Comparison of ENCODE assay signal across 1 cellular context in genomic region chr1:7278827-7279752, GRCh38.
TF ChIP-seq lines count a peak whose summit lies in the region.

No MANE protein-coding gene starts in this region.

TF ChIP-seq in H1, 55 proteins besides CTCF, POLR2A, EP300 and RAD21:
- TF ChIP-seq, protein P1, sequence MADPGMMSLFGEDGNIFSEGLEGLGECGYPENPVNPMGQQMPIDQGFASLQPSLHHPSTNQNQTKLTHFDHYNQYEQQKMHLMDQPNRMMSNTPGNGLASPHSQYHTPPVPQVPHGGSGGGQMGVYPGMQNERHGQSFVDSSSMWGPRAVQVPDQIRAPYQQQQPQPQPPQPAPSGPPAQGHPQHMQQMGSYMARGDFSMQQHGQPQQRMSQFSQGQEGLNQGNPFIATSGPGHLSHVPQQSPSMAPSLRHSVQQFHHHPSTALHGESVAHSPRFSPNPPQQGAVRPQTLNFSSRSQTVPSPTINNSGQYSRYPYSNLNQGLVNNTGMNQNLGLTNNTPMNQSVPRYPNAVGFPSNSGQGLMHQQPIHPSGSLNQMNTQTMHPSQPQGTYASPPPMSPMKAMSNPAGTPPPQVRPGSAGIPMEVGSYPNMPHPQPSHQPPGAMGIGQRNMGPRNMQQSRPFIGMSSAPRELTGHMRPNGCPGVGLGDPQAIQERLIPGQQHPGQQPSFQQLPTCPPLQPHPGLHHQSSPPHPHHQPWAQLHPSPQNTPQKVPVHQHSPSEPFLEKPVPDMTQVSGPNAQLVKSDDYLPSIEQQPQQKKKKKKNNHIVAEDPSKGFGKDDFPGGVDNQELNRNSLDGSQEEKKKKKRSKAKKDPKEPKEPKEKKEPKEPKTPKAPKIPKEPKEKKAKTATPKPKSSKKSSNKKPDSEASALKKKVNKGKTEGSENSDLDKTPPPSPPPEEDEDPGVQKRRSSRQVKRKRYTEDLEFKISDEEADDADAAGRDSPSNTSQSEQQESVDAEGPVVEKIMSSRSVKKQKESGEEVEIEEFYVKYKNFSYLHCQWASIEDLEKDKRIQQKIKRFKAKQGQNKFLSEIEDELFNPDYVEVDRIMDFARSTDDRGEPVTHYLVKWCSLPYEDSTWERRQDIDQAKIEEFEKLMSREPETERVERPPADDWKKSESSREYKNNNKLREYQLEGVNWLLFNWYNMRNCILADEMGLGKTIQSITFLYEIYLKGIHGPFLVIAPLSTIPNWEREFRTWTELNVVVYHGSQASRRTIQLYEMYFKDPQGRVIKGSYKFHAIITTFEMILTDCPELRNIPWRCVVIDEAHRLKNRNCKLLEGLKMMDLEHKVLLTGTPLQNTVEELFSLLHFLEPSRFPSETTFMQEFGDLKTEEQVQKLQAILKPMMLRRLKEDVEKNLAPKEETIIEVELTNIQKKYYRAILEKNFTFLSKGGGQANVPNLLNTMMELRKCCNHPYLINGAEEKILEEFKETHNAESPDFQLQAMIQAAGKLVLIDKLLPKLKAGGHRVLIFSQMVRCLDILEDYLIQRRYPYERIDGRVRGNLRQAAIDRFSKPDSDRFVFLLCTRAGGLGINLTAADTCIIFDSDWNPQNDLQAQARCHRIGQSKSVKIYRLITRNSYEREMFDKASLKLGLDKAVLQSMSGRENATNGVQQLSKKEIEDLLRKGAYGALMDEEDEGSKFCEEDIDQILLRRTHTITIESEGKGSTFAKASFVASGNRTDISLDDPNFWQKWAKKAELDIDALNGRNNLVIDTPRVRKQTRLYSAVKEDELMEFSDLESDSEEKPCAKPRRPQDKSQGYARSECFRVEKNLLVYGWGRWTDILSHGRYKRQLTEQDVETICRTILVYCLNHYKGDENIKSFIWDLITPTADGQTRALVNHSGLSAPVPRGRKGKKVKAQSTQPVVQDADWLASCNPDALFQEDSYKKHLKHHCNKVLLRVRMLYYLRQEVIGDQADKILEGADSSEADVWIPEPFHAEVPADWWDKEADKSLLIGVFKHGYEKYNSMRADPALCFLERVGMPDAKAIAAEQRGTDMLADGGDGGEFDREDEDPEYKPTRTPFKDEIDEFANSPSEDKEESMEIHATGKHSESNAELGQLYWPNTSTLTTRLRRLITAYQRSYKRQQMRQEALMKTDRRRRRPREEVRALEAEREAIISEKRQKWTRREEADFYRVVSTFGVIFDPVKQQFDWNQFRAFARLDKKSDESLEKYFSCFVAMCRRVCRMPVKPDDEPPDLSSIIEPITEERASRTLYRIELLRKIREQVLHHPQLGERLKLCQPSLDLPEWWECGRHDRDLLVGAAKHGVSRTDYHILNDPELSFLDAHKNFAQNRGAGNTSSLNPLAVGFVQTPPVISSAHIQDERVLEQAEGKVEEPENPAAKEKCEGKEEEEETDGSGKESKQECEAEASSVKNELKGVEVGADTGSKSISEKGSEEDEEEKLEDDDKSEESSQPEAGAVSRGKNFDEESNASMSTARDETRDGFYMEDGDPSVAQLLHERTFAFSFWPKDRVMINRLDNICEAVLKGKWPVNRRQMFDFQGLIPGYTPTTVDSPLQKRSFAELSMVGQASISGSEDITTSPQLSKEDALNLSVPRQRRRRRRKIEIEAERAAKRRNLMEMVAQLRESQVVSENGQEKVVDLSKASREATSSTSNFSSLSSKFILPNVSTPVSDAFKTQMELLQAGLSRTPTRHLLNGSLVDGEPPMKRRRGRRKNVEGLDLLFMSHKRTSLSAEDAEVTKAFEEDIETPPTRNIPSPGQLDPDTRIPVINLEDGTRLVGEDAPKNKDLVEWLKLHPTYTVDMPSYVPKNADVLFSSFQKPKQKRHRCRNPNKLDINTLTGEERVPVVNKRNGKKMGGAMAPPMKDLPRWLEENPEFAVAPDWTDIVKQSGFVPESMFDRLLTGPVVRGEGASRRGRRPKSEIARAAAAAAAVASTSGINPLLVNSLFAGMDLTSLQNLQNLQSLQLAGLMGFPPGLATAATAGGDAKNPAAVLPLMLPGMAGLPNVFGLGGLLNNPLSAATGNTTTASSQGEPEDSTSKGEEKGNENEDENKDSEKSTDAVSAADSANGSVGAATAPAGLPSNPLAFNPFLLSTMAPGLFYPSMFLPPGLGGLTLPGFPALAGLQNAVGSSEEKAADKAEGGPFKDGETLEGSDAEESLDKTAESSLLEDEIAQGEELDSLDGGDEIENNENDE (IDR thresholded peaks at IDR 0.05; ENCODE audit: insufficient replicate concordance, low read length): no peak
- TF ChIP-seq GABPA (IDR thresholded peaks at IDR 0.05; ENCODE audit: borderline replicate concordance, insufficient read depth, low read length) (no peak), ATF2 (IDR thresholded peaks at IDR 0.05; ENCODE audit: low read length) (no peak), SP4 (IDR thresholded peaks at IDR 0.05; ENCODE audit: low read length) (no peak), CEBPB (IDR thresholded peaks at IDR 0.05; ENCODE audit: low read depth, low read length) (no peak), KDM4A (IDR thresholded peaks at IDR 0.05; ENCODE audit: low read depth, low read length, severe bottlenecking) (no peak), HDAC2 (IDR thresholded peaks at IDR 0.05; ENCODE audit: borderline replicate concordance in 1 of 2, low read depth in 2 of 2, low read length in 2 of 2) (no peak), BACH1 (IDR thresholded peaks at IDR 0.05; ENCODE audit: low read length) (no peak), YY1 (IDR thresholded peaks at IDR 0.05; ENCODE audit: low read depth, low read length) (no peak), SIX5 (IDR thresholded peaks at IDR 0.05; ENCODE audit: low read depth, low read length) (no peak)
- TF ChIP-seq, protein P2, sequence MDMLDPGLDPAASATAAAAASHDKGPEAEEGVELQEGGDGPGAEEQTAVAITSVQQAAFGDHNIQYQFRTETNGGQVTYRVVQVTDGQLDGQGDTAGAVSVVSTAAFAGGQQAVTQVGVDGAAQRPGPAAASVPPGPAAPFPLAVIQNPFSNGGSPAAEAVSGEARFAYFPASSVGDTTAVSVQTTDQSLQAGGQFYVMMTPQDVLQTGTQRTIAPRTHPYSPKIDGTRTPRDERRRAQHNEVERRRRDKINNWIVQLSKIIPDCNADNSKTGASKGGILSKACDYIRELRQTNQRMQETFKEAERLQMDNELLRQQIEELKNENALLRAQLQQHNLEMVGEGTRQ (IDR thresholded peaks at IDR 0.05; ENCODE audit: low read length): no peak
